In genomic region chr4:16270654-16271328, GRCh38 we compare ENCODE assay signal across 11 cellular contexts. TPM values are rescaled to one million over a fixed set of nuclear protein-coding genes. Genes with fewer than 3 reads are reported as not detected.
DNase-seq lines count a peak whose midpoint lies in the region; ATAC-seq and TF ChIP-seq lines count a peak whose summit lies in the region.
"Had no signal": no experiment of that assay in that cellular context is flagged by ENCODE, and none has a peak within 500 bp of the region (broad histone marks: within the 10 kb centered on the region; RNA-seq: fewer than 3 reads in every experiment).

No MANE protein-coding gene starts in this region.

- H3K27ac Mint-ChIP-seq in glutamatergic neuron (ENCODE audit: unreplicated experiment) (no peak overlapping the region), type B pancreatic cell (no peak overlapping the region)

- H3K27me3 Mint-ChIP-seq in glutamatergic neuron (ENCODE audit: unreplicated experiment) (no peaks in the 10 kb centered on the region), type B pancreatic cell (no peaks in the 10 kb centered on the region)

- TF ChIP-seq CTCF in left ventricle myocardium inferior (IDR thresholded peaks at IDR 0.05; ENCODE audit: borderline replicate concordance) (no peak), glutamatergic neuron (IDR thresholded peaks at IDR 0.05; ENCODE audit: partially characterized antibody, unreplicated experiment) (no peak), type B pancreatic cell (conservative IDR thresholded peaks at IDR 0.05) (peak; percentile 56), GM20000 (IDR thresholded peaks at IDR 0.05; ENCODE audit: extremely low read depth, missing control alignments) (no peak)

- no peaks in the 10 kb centered on the region for H3K27me3 ChIP-seq in left ventricle myocardium inferior (ENCODE audit: low read depth)
- H3K27me3 ChIP-seq: BLaER1 had no signal

- H3K27ac ChIP-seq in left ventricle myocardium inferior (replicated peaks), result no peak overlapping the region
- H3K27ac ChIP-seq: BLaER1 had no signal

- ATAC-seq in Right ventricle myocardium inferior, result peak; percentile 53

- no peaks in the 10 kb centered on the region for H3K9me3 ChIP-seq in left ventricle myocardium inferior (replicated peaks)

- H3K36me3 ChIP-seq in left ventricle myocardium inferior, result no peaks in the 10 kb centered on the region
- H3K36me3 ChIP-seq: BLaER1 had no signal

- intact Hi-C loops in Right ventricle myocardium inferior (cut with DNase I) (no loop called here), left ventricle myocardium inferior (cut with micrococcal nuclease) (no loop called here)

- no peaks in the 10 kb centered on the region for H3K9me3 Mint-ChIP-seq in glutamatergic neuron (ENCODE audit: unreplicated experiment)
- H3K9me3 Mint-ChIP-seq in type B pancreatic cell, result no peaks in the 10 kb centered on the region

- H3K36me3 Mint-ChIP-seq in glutamatergic neuron (ENCODE audit: unreplicated experiment), result no peaks in the 10 kb centered on the region
- H3K36me3 Mint-ChIP-seq in type B pancreatic cell, result no peaks in the 10 kb centered on the region

- no peaks in the 10 kb centered on the region for H3K4me1 Mint-ChIP-seq in glutamatergic neuron (ENCODE audit: low read depth, unreplicated experiment)
- peaks cover 6% of the 10 kb centered on the region for H3K4me1 Mint-ChIP-seq in type B pancreatic cell (ENCODE audit: unreplicated experiment)

- DNase-seq in Right ventricle myocardium inferior (ENCODE audit: missing footprints) (no peak), left ventricle myocardium inferior (no peak), SKM-1 (lab: John Stamatoyannopoulos, UW; ENCODE audit: unreplicated experiment) (peak; percentile 63), glutamatergic neuron (peak; percentile 23), type B pancreatic cell (ENCODE audit: extremely low spot score, unreplicated experiment) (no peak), GM20000 (ENCODE audit: low spot score) (no peak), mesenteric fat pad (ENCODE audit: low spot score) (no peak), NCI-H2081 (lab: John Stamatoyannopoulos, UW) (no peak)
- DNase-seq: stimulated activated CD4-positive, alpha-beta T cell treated with anti-CD3 and anti-CD28 coated beads, Interleukin-1b, Interleukin-23, amount 100 ng/mL, for 48 hours had no signal

- no peak overlapping the region for H3K4me3 Mint-ChIP-seq in glutamatergic neuron (ENCODE audit: unreplicated experiment)
- H3K4me3 Mint-ChIP-seq in type B pancreatic cell, result no peak overlapping the region
- H3K4me3 Mint-ChIP-seq: mesothelial cell of epicardium had no signal

- no peak overlapping the region for H3K4me3 ChIP-seq in left ventricle myocardium inferior
- H3K4me3 ChIP-seq: BLaER1 had no signal

- no peaks in the 10 kb centered on the region for H3K4me1 ChIP-seq in left ventricle myocardium inferior

RNA-seq across cellular contexts. Expression of gene TAPT1, which starts 44.5 kb away (rescaled TPM):
- total RNA-seq in Right ventricle myocardium inferior (34.2 TPM), left ventricle myocardium inferior (35.3 TPM), glutamatergic neuron (ENCODE audit: unreplicated experiment) (28.9 TPM), type B pancreatic cell (ENCODE audit: low replicate concordance) (25.3 and 34.8 TPM in 2 replicates), mesenteric fat pad (44.2 TPM)

Comparison
In these comparisons a context has a peak if more than half of its experiments do, and no peak if none do; other contexts are left out.
1. DNase-seq: peak in SKM-1 (single experiment) and glutamatergic neuron (single experiment); none in Right ventricle myocardium inferior (single experiment), left ventricle myocardium inferior (single experiment), type B pancreatic cell (single experiment), GM20000 (single experiment), mesenteric fat pad (single experiment) and NCI-H2081 (0 of 2).